In the genomic region with DNA sequence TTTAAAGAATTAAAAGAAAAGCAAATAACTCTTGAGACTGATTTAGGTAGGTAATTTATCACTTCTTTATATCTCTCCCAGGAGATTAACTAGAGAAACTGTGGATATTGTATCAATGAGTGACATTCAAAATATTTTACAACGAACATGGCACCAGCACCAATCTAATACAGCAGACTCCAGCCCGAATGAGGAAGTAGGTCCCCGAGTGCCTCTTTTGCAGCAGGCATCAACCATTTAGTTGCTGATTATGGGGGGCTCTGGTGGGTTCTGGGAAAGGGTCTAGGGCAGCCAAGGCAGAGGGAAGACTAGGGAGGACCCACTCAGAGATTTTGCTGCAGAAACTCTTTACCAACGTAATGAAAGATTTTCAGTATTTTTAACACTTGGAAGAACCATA, we compare ENCODE assay signal across 19 cellular contexts.
"Had no signal": no experiment of that assay in that cellular context is flagged by ENCODE, and none has a peak within 500 bp of the region (broad histone marks: within the 10 kb centered on the region; RNA-seq: fewer than 3 reads in every experiment).

No MANE protein-coding gene starts in this region.

- H3K4me3 ChIP-seq: cardiac muscle cell, gastroesophageal sphincter, ovary, upper lobe of right lung had no signal

- ATAC-seq: gastroesophageal sphincter; left ventricle myocardium superior; right cardiac atrium; stimulated activated naive CD8-positive, alpha-beta T cell treated with anti-CD3 and anti-CD28 coated beads, Interleukin-15, Interleukin-2, amounts not matched to agents 100 U/mL and 50 U/mL, for 24 hours; upper lobe of right lung had no signal

- H3K27ac ChIP-seq: cardiac muscle cell, epithelial cell of prostate, gastroesophageal sphincter, neutrophil, ovary, upper lobe of right lung had no signal

- H3K4me1 ChIP-seq: gastroesophageal sphincter, upper lobe of right lung had no signal

- DNase-seq: activated CD4-positive, alpha-beta memory T cell treated with anti-CD3 and anti-CD28 coated beads, Interleukin-2, amount 10 ng/mL, durations not matched to agents 7 days and 5 days; activated CD4-positive, alpha-beta T cell treated with anti-CD3 and anti-CD28 coated beads for 48 hours; activated CD4-positive, CD25-positive, alpha-beta regulatory T cell; activated effector memory CD4-positive, alpha-beta T cell treated with anti-CD3 and anti-CD28 coated beads, Interleukin-2, amount 50 U/mL, for 16 hours; activated naive CD4-positive, alpha-beta T cell treated with anti-CD3 and anti-CD28 coated beads, Interleukin-2, amount 10 ng/mL, durations not matched to agents 7 days and 5 days; cortex of kidney; head of caudate nucleus; hypothalamus; left ventricle myocardium superior; mesenchymal stem cell; ovary; right cardiac atrium; stimulated activated CD4-positive, alpha-beta T cell treated with anti-CD3 and anti-CD28 coated beads, Interleukin-4, amount 100 ng/mL, for 4 hours; stimulated activated naive CD8-positive, alpha-beta T cell treated with anti-CD3 and anti-CD28 coated beads, Interleukin-15, Interleukin-2, amounts not matched to agents 100 U/mL and 50 U/mL, for 24 hours; upper lobe of right lung had no signal

- H3K27me3 ChIP-seq: cardiac muscle cell, gastroesophageal sphincter, neutrophil, ovary, upper lobe of right lung had no signal

- H3K9me3 ChIP-seq: gastroesophageal sphincter, neutrophil, ovary, upper lobe of right lung had no signal

- H3K36me3 ChIP-seq: cardiac muscle cell, gastroesophageal sphincter, neutrophil, ovary, upper lobe of right lung had no signal
